In the genomic region with DNA sequence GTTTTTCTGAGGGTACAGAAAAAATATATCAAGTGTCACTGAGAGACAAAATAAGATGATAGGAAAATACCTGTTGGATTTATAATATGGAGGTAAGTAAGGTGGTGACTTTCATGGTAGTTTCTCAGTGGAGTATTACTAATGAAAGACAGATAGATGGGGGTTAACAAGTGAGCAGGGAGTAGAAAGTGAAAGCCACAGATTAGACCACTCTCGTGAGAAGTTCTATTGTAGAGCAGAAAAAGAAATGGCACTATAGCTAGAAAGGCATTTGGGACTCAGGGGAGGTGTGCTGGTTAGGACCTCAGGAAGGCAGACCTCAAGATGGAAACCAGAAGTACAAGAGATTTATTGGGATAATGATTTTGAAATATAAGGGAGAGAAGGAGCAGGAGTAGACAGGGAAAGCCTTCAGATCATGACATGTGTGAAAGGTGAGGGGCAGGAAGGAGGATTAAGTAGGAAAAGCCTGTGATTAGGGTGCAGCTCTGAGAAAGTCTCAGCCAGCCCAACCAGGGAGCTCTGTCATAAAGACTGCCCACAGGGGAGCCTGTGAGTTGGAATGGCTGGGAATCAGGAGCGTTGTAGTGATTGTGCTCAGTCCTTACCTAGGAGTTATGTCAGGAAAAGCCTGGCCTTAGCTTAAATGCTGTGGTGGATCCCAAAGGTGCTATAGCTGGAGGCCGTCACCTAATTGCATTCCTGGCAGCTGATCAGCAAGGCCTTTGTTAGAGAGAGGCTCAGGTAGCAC, we compare ENCODE assay signal across 15 cellular contexts.
A peak's percentile ranks its signal among the peaks of the same experiment; 100 is the strongest.
DNase-seq lines count a peak whose midpoint lies in the region; ATAC-seq and TF ChIP-seq lines count a peak whose summit lies in the region.
"Had no signal": no experiment of that assay in that cellular context is flagged by ENCODE, and none has a peak within 500 bp of the region (broad histone marks: within the 10 kb centered on the region; RNA-seq: fewer than 3 reads in every experiment).

No MANE protein-coding gene starts in this region.

- H3K9me2 ChIP-seq in Loucy (replicated peaks; ENCODE audit: low read depth, low read length): no peaks in the 10 kb centered on the region

- H3K79me2 ChIP-seq in Loucy (ENCODE audit: insufficient read depth, low read length): 0 out of 2 replicates have a peak, but pooled peaks cover 10% of the 10 kb centered on the region

- H3K4me2 ChIP-seq in Loucy (ENCODE audit: low read depth, low read length, poor library complexity, severe bottlenecking): no peak overlapping the region

- H4K20me1 ChIP-seq in Loucy (ENCODE audit: insufficient read depth, low read length, poor library complexity, severe bottlenecking): no peaks in the 10 kb centered on the region

- H3F3A ChIP-seq in Loucy (ENCODE audit: low read depth): peaks cover 14% of the 10 kb centered on the region

- H2AFZ ChIP-seq in Loucy (ENCODE audit: low read length): no peak overlapping the region

- H3K9ac ChIP-seq in Loucy (ENCODE audit: low read depth, low read length, poor library complexity, severe bottlenecking): peak overlapping the region; percentile 7

- H3K4me1 ChIP-seq in Loucy (ENCODE audit: insufficient read depth, low read length, poor library complexity, severe bottlenecking): peaks cover 41% of the 10 kb centered on the region
- H3K4me1 ChIP-seq: SJSA1 had no signal

- H3K27me3 ChIP-seq in Loucy (ENCODE audit: insufficient read depth, low read length, poor library complexity, severe bottlenecking): no peaks in the 10 kb centered on the region
- H3K27me3 ChIP-seq: gastrocnemius medialis had no signal

- no peak overlapping the region for H3K4me3 ChIP-seq in GM12865 (ENCODE audit: low read depth, low read length)
- H3K4me3 ChIP-seq in Loucy (ENCODE audit: low read length, poor library complexity, severe bottlenecking): no peak overlapping the region
- H3K4me3 ChIP-seq: gastrocnemius medialis, SJSA1 had no signal

- DNase-seq in GM12865 (ENCODE audit: low read depth): peak; percentile 65
- no peak for DNase-seq in NCI-H446 (lab: John Stamatoyannopoulos, UW)
- DNase-seq in Ammon's horn (ENCODE audit: low spot score): no peak
- DNase-seq in DMS153 treated with DMSO at 0.1 percent for 48 hours (lab: John Stamatoyannopoulos, UW; ENCODE audit: unreplicated experiment): no peak
- no peak for DNase-seq in NCI-H526 treated with DMSO at 0.1 percent for 48 hours (lab: John Stamatoyannopoulos, UW)
- DNase-seq: activated CD8-positive, alpha-beta memory T cell treated with anti-CD3 and anti-CD28 coated beads, Interleukin-2, amount 50 U/mL, for 4 hours; CD4-positive, alpha-beta T cell; central memory CD4-positive, alpha-beta T cell; gastrocnemius medialis; NCI-H1092; stimulated activated CD4-positive, alpha-beta T cell treated with anti-CD3 and anti-CD28 coated beads, Interleukin-12 subunit alpha, Interleukin-12 subunit beta, amount 100 ng/mL, for 4 hours had no signal

- no peak for TF ChIP-seq CTCF in GM12865 (IDR thresholded peaks at IDR 0.05; ENCODE audit: insufficient read depth, low read depth, low read length, missing control alignments)
- no peak for TF ChIP-seq CTCF in Loucy (conservative IDR thresholded peaks at IDR 0.05; ENCODE audit: low read length)

- ATAC-seq in GM19328 (IDR thresholded peaks at IDR 0.05; ENCODE audit: unreplicated experiment) (peak; percentile 86), HG02840 (IDR thresholded peaks at IDR 0.05; ENCODE audit: low FRiP score, unreplicated experiment) (peak; percentile 90)
- ATAC-seq: gastrocnemius medialis had no signal

- peaks cover 13% of the 10 kb centered on the region; the same call in 1 of the 2 replicates for H3K36me3 ChIP-seq in Loucy (ENCODE audit: insufficient read depth, low read length)
- H3K36me3 ChIP-seq: gastrocnemius medialis, SJSA1 had no signal

- H3K9me3 ChIP-seq in Loucy (ENCODE audit: insufficient read depth, low read depth, low read length): peaks cover 3% of the 10 kb centered on the region; the same call in 1 of the 2 replicates
- H3K9me3 ChIP-seq: gastrocnemius medialis, SJSA1 had no signal
